ENCODE assay signal across 8 cellular contexts in genomic region chr10:110857265-110858158, GRCh38. TPM values are rescaled to one million over a fixed set of nuclear protein-coding genes. Genes with fewer than 3 reads are reported as not detected.
DNase-seq lines count a peak whose midpoint lies in the region; FAIRE-seq and TF ChIP-seq lines count a peak whose summit lies in the region.

No MANE protein-coding gene starts in this region.

- no peak overlapping the region for H2BK120ac ChIP-seq in mesenchymal stem cell (ENCODE audit: low read depth, low read length)

- H3K4me2 ChIP-seq in mesenchymal stem cell (ENCODE audit: low read length, poor library complexity, severe bottlenecking) = no peak overlapping the region

- H3K4me3 ChIP-seq in mesenchymal stem cell (ENCODE audit: insufficient read depth in 1 of 2, low read depth in 1 of 2, low read length in 2 of 2) = no peak overlapping the region

- no peaks in the 10 kb centered on the region for H3K36me3 ChIP-seq in mesenchymal stem cell (ENCODE audit: control insufficient read depth in 1 of 2, insufficient read depth in 2 of 2, low read depth in 1 of 2, low read length in 2 of 2)

- H3K27me3 ChIP-seq in mesenchymal stem cell (ENCODE audit: control insufficient read depth in 1 of 2, insufficient read depth in 1 of 2, low read length in 2 of 2) = no peaks in the 10 kb centered on the region

- no peak overlapping the region for H2AK5ac ChIP-seq in mesenchymal stem cell (ENCODE audit: low read length, severe bottlenecking)

- peak overlapping the region in 1 of 2 experiments; percentile 66 for H3K4ac ChIP-seq in mesenchymal stem cell (ENCODE audit: low read depth in 1 of 2, low read length in 2 of 2)

- peak overlapping the region in 1 of 2 experiments; percentile 63 for H3K23ac ChIP-seq in mesenchymal stem cell (ENCODE audit: low read length in 2 of 2)

- H3K14ac ChIP-seq in mesenchymal stem cell (ENCODE audit: low read length in 2 of 2) = no peak overlapping the region

- no peak overlapping the region for H2BK15ac ChIP-seq in mesenchymal stem cell (ENCODE audit: low read depth, poor library complexity, severe bottlenecking)

- H4K8ac ChIP-seq in mesenchymal stem cell (ENCODE audit: low read length) = peak overlapping the region; percentile 22

- H3K4me1 ChIP-seq in mesenchymal stem cell (ENCODE audit: control insufficient read depth, insufficient read depth, low read depth, low read length) = peaks cover under 1% of the 10 kb centered on the region

- no peak for DNase-seq in GM19239 (ENCODE audit: insufficient read length, low spot score)
- peak; percentile 43 for DNase-seq in NCI-H1694 (lab: John Stamatoyannopoulos, UW)
- DNase-seq in mesenchymal stem cell = peak; percentile 35
- DNase-seq in NCI-H524 treated with DMSO at 0.1 percent for 48 hours (lab: John Stamatoyannopoulos, UW) = no peak
- no peak for DNase-seq in ecto neural progenitor cell (ENCODE audit: low spot score)
- DNase-seq in RCC 7860 (ENCODE audit: low spot score) = no peak

- peak overlapping the region in 1 of 2 experiments; percentile 58 for H3K18ac ChIP-seq in mesenchymal stem cell (ENCODE audit: low read depth in 1 of 2, low read length in 2 of 2)

- no peak for TF ChIP-seq CTCF in C4-2B (conservative IDR thresholded peaks at IDR 0.05)

- peak; percentile 84 for FAIRE-seq in GM19239 (lab: Jason Lieb, UNC)
- no peak for FAIRE-seq in RCC 7860 (lab: Jason Lieb, UNC)

- H2BK5ac ChIP-seq in mesenchymal stem cell (ENCODE audit: low read depth, low read length, poor library complexity, severe bottlenecking) = no peak overlapping the region

- no peaks in the 10 kb centered on the region for H3K79me1 ChIP-seq in mesenchymal stem cell (replicated peaks; ENCODE audit: low read length, poor library complexity, severe bottlenecking)

- H3K9ac ChIP-seq in mesenchymal stem cell (ENCODE audit: low read length) = no peak overlapping the region

- H3K9me3 ChIP-seq in mesenchymal stem cell (ENCODE audit: control insufficient read depth, low read length) = no peaks in the 10 kb centered on the region

- no peak overlapping the region for H2AFZ ChIP-seq in mesenchymal stem cell (ENCODE audit: low read depth, low read length)

- H4K91ac ChIP-seq in mesenchymal stem cell (ENCODE audit: low read length) = peak overlapping the region; percentile 44

- 49% methylated on average over 12 of the region's 12 CpGs for WGBS in mesenchymal stem cell

- H2BK12ac ChIP-seq in mesenchymal stem cell (ENCODE audit: low read length in 2 of 2) = no peak overlapping the region

- peak overlapping the region; percentile 65 for H3K27ac ChIP-seq in C4-2B
- peak overlapping the region; percentile 74 for H3K27ac ChIP-seq in angular gyrus (ENCODE audit: low read depth, low read length)
- H3K27ac ChIP-seq in mesenchymal stem cell (ENCODE audit: low read length, poor library complexity, severe bottlenecking) = no peak overlapping the region

RNA-seq across cellular contexts. Expression of gene PDCD4, which starts 14.2 kb away (rescaled TPM):
- 35.1 TPM for polyA plus RNA-seq in mesenchymal stem cell (2013, experiment 1 of 2)
- polyA plus RNA-seq in mesenchymal stem cell (2013, experiment 2 of 2) = 36.7 TPM

Comparison
In these comparisons a context has a peak if more than half of its experiments do, and no peak if none do; other contexts are left out.
1. DNase-seq: peak in NCI-H1694 (single experiment) and mesenchymal stem cell (single experiment); none in GM19239 (single experiment), NCI-H524 treated with DMSO at 0.1 percent for 48 hours (single experiment), ecto neural progenitor cell (single experiment) and RCC 7860 (single experiment).